In the genomic region with DNA sequence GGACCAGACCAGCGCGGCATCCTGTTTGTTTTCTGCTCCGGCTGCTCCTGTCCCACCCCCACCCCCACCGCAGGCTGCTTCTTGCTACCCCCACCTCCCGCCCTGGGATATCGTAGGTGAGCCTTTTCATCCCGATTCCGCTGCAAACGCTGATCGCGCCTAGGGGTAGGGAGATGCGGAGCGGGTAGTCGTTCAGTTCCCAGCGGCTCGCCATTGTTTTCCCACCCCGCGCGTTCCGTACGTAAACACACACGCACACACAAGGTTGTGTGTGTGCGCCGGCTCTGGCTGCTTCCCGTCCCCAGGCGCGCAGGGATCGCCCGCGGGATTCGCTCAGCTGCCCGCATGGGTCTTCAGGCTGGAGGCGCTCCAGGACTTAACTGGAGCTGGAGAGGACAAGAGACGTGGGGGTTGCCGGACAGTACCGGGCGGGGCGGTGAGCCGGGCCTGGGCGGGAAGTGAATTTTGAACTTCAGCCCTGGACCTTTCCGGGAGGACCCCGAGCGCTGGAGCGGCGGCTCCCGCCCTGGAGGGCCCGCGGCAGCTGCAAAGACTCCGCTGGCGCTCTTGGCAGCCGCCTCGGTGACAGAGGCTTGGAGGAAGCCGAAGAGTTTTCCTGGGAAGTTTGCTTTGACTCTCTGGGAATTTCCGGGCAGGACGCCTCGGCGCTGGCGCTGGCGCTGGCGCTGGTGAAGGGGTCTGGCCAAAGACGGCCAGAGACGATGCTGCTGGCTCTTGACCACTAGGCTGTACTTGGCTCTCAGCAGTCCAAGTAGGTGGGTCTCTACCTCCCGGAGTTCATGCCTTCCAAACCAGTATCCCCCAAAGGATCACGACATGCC, we compare ENCODE assay signal across 8 cellular contexts. TPM values are rescaled to one million over a fixed set of nuclear protein-coding genes. Genes with fewer than 3 reads are reported as not detected.
A peak's percentile ranks its signal among the peaks of the same experiment; 100 is the strongest.
DNase-seq lines count a peak whose midpoint lies in the region; ATAC-seq and TF ChIP-seq lines count a peak whose summit lies in the region.

No MANE protein-coding gene starts in this region.

- no peaks in the 10 kb centered on the region for H3K36me3 Mint-ChIP-seq in activated CD4-positive, alpha-beta T cell treated with anti-CD3 and anti-CD28 coated beads for 36 hours (ENCODE audit: low read depth)

- H3K27me3 ChIP-seq in NT2/D1 (ENCODE audit: insufficient read depth, insufficient read length): peaks cover 26% of the 10 kb centered on the region
- no peaks in the 10 kb centered on the region for H3K27me3 ChIP-seq in colonic mucosa

- CTCF ChIA-PET in activated CD4-positive, alpha-beta T cell treated with anti-CD3 and anti-CD28 coated beads for 36 hours (lab: Charles Lee): no interaction called here

- peak overlapping the region; percentile 98 for H3K4me3 ChIP-seq in NT2/D1 (ENCODE audit: insufficient read length, low read depth)
- H3K4me3 ChIP-seq in colonic mucosa: peak overlapping the region; percentile 54
- H3K4me3 ChIP-seq in skin epidermis: peak overlapping the region; percentile 28 to 67 (median 57)

- TF ChIP-seq CTCF in colonic mucosa (IDR thresholded peaks at IDR 0.05): no peak

- H3K27ac ChIP-seq in colonic mucosa (peak overlapping the region; percentile 94), skin epidermis (peak overlapping the region in 19 of 21 experiments; percentile 2 to 88 (median 73))

- peak overlapping the region; percentile 99 for H3K9ac ChIP-seq in NT2/D1 (ENCODE audit: insufficient read length, low read depth)
- H3K9ac ChIP-seq in colonic mucosa (ENCODE audit: low read depth in 2 of 2, low read length in 2 of 2): peak overlapping the region; percentile 83 to 89

- intact Hi-C loops in activated CD4-positive, alpha-beta T cell treated with anti-CD3 and anti-CD28 coated beads for 36 hours (cut with DNase I, micrococcal nuclease): loop anchor here in 1 of 2 experiments (2.0 kb wide), 1 partner anchor 56 kb away; no protein-coding TSS in a partner anchor
- intact Hi-C loops in colonic mucosa (cut with DNase I): loop anchor here (5.0 kb wide), 1 partner anchor 53 kb away; no protein-coding TSS in a partner anchor

- peak; percentile 13 for DNase-seq in activated CD4-positive, alpha-beta T cell treated with anti-CD3 and anti-CD28 coated beads for 36 hours
- DNase-seq in activated CD4-positive, alpha-beta T cell treated with anti-CD3 and anti-CD28 coated beads for 4 hours: no peak
- DNase-seq in NT2/D1 (ENCODE audit: low read depth, low spot score) (peak; percentile 61), colonic mucosa (peak; percentile 82), kidney tubule cell (ENCODE audit: low spot score) (peak; percentile 66)

- peak overlapping the region; percentile 66 for H3K4me3 Mint-ChIP-seq in activated CD4-positive, alpha-beta T cell treated with anti-CD3 and anti-CD28 coated beads for 36 hours

- H3K27me3 Mint-ChIP-seq in activated CD4-positive, alpha-beta T cell treated with anti-CD3 and anti-CD28 coated beads for 36 hours: peaks cover 63% of the 10 kb centered on the region

- no peak overlapping the region for H3K27ac Mint-ChIP-seq in activated CD4-positive, alpha-beta T cell treated with anti-CD3 and anti-CD28 coated beads for 36 hours

- no peak for ATAC-seq in activated CD4-positive, alpha-beta T cell treated with anti-CD3 and anti-CD28 coated beads for 36 hours
- ATAC-seq in GM21576 (IDR thresholded peaks at IDR 0.05; ENCODE audit: unreplicated experiment): no peak
- ATAC-seq in GM18868 (IDR thresholded peaks at IDR 0.05; ENCODE audit: unreplicated experiment): no peak

- peaks cover 18% of the 10 kb centered on the region for H3K4me1 Mint-ChIP-seq in activated CD4-positive, alpha-beta T cell treated with anti-CD3 and anti-CD28 coated beads for 36 hours

- H3K9me3 ChIP-seq in NT2/D1 (ENCODE audit: insufficient read depth, low read length): no peaks in the 10 kb centered on the region
- H3K9me3 ChIP-seq in colonic mucosa: no peaks in the 10 kb centered on the region

- POLR2A ChIA-PET in activated CD4-positive, alpha-beta T cell treated with anti-CD3 and anti-CD28 coated beads for 36 hours (lab: Charles Lee): no interaction called here

- no peaks in the 10 kb centered on the region for H3K9me3 Mint-ChIP-seq in activated CD4-positive, alpha-beta T cell treated with anti-CD3 and anti-CD28 coated beads for 36 hours (ENCODE audit: low read depth)

- H3K4me1 ChIP-seq in NT2/D1 (ENCODE audit: insufficient read depth, insufficient read length): peaks cover 13% of the 10 kb centered on the region
- H3K4me1 ChIP-seq in colonic mucosa: no peaks in the 10 kb centered on the region

- H3K36me3 ChIP-seq in NT2/D1 (ENCODE audit: insufficient read depth, insufficient read length, low read length): peaks cover 7% of the 10 kb centered on the region
- H3K36me3 ChIP-seq in colonic mucosa: no peaks in the 10 kb centered on the region

RNA-seq across cellular contexts. Expression of a gene that starts 1.6 kb away (rescaled TPM):
- total RNA-seq in activated CD4-positive, alpha-beta T cell treated with anti-CD3 and anti-CD28 coated beads for 36 hours: 1 to 10 TPM in 1 of 2 experiments, under 1 TPM in 1; 0.73 to 1.1 TPM
- 10 to 100 TPM; 34.9 to 35.1 TPM for total RNA-seq in colonic mucosa

Comparison
In these comparisons a context has a peak if more than half of its experiments do, and no peak if none do; other contexts are left out.
1. DNase-seq: peak in activated CD4-positive, alpha-beta T cell treated with anti-CD3 and anti-CD28 coated beads for 36 hours (single experiment), NT2/D1 (single experiment), colonic mucosa (single experiment) and kidney tubule cell (single experiment); none in activated CD4-positive, alpha-beta T cell treated with anti-CD3 and anti-CD28 coated beads for 4 hours (0 of 2).
2. RNA of a gene that starts 1.6 kb away (total RNA-seq): 34.9 to 35.1 TPM in colonic mucosa; 0.73 to 1.1 TPM in activated CD4-positive, alpha-beta T cell treated with anti-CD3 and anti-CD28 coated beads for 36 hours; every median in the first group is over 10 times any median in the second.
3. Peak in every context shown above with its lines, with median percentiles within 50 percentile points of each other: H3K4me3 ChIP-seq.